ENCODE assay signal across 1 cellular context in the genomic region with DNA sequence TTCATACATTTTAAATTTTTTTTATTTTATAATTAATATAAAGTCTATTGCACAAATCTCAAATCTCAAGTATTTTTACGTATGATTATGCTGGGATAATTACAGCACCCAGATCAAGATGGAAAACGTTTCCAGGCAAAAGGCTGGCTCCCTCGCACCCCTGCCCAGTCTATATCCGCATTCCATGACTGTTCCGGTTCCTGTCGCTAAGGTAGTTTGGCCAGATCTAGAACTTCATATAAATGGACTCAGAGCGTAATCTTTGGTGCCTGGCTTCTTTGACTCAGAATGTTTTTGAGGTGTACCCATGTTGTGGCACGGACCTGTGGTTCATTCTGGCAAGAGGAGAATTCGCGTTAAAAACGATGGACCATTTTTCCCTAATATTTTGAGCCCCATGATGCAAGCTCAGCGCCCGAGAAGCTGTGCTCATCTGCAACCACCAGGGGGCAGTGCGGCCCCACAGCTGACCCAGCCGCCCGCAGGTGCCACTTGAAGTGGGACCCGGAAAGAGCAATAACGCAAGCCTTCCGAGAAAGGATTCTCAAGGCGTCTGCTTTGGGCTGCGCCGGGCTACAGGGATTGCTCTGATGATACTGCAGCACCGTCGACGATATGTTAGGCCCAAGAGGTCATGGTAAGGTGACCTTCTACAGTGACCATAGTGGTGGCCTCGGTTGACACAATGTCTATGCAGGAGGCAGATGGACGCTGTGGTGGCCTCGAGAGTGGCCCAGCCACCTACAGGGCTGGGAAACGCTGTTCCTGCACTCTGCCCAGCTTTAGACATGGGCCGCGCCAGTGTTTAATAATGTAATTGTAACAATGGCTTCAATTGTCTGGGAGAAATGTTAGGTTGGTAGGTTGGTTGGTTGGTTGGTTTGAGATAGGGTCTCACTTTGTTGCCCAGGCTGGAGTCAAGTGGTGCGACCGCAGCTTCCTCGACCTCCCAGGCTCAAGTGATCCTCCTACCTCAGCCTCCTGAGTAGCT.
TF ChIP-seq lines count a peak whose summit lies in the region.

No MANE protein-coding gene starts in this region.

TF ChIP-seq in liver, 16 proteins besides CTCF, POLR2A, EP300 and RAD21 (continued from another document):
- TF ChIP-seq, protein P1, sequence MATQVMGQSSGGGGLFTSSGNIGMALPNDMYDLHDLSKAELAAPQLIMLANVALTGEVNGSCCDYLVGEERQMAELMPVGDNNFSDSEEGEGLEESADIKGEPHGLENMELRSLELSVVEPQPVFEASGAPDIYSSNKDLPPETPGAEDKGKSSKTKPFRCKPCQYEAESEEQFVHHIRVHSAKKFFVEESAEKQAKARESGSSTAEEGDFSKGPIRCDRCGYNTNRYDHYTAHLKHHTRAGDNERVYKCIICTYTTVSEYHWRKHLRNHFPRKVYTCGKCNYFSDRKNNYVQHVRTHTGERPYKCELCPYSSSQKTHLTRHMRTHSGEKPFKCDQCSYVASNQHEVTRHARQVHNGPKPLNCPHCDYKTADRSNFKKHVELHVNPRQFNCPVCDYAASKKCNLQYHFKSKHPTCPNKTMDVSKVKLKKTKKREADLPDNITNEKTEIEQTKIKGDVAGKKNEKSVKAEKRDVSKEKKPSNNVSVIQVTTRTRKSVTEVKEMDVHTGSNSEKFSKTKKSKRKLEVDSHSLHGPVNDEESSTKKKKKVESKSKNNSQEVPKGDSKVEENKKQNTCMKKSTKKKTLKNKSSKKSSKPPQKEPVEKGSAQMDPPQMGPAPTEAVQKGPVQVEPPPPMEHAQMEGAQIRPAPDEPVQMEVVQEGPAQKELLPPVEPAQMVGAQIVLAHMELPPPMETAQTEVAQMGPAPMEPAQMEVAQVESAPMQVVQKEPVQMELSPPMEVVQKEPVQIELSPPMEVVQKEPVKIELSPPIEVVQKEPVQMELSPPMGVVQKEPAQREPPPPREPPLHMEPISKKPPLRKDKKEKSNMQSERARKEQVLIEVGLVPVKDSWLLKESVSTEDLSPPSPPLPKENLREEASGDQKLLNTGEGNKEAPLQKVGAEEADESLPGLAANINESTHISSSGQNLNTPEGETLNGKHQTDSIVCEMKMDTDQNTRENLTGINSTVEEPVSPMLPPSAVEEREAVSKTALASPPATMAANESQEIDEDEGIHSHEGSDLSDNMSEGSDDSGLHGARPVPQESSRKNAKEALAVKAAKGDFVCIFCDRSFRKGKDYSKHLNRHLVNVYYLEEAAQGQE (IDR thresholded peaks at IDR 0.05) = no peak
- TF ChIP-seq GABPA (IDR thresholded peaks at IDR 0.05 in 1 of 2, conservative IDR thresholded peaks at IDR 0.05 in 1 of 2) = no peak
- no peak for TF ChIP-seq NR2F2 (IDR thresholded peaks at IDR 0.05)
- no peak for TF ChIP-seq FOXA2 (IDR thresholded peaks at IDR 0.05)
- no peak for TF ChIP-seq YY1 (IDR thresholded peaks at IDR 0.05)
- no peak for TF ChIP-seq HNF4A (conservative IDR thresholded peaks at IDR 0.05)
- TF ChIP-seq TAF1 (conservative IDR thresholded peaks at IDR 0.05) = no peak
- TF ChIP-seq SP1 (IDR thresholded peaks at IDR 0.05) = no peak
- TF ChIP-seq FOXA1 (IDR thresholded peaks at IDR 0.05) = no peak
TF ChIP-seq in liver: peak in this region for 2.
